In genomic region chr7:12757443-12757842, GRCh38 we compare ENCODE assay signal across 15 cellular contexts.
DNase-seq lines count a peak whose midpoint lies in the region; TF ChIP-seq lines count a peak whose summit lies in the region.
"Had no signal": no experiment of that assay in that cellular context is flagged by ENCODE, and none has a peak within 500 bp of the region (broad histone marks: within the 10 kb centered on the region; RNA-seq: fewer than 3 reads in every experiment).

No MANE protein-coding gene starts in this region.

- H3K79me2 ChIP-seq in SK-N-SH (ENCODE audit: insufficient read depth) = no peaks in the 10 kb centered on the region

- TF ChIP-seq CTCF in SK-N-SH (IDR thresholded peaks at IDR 0.05) = no peak
- TF ChIP-seq CTCF in fibroblast of mammary gland (conservative IDR thresholded peaks at IDR 0.05; ENCODE audit: control insufficient read depth, insufficient read depth, low read depth, low read length) = no peak

- TF ChIP-seq EP300 in SK-N-SH (IDR thresholded peaks at IDR 0.05; ENCODE audit: borderline replicate concordance in 1 of 2, low read depth in 1 of 2, low read length in 1 of 2) = no peak

- H4K20me1 ChIP-seq in SK-N-SH (ENCODE audit: insufficient read depth) = no peaks in the 10 kb centered on the region

- H3K9me2 ChIP-seq in SK-N-SH = no peaks in the 10 kb centered on the region

- H3K36me3 ChIP-seq in SK-N-SH (replicated peaks in 1 of 2; ENCODE audit: control insufficient read depth in 1 of 2, insufficient read depth in 2 of 2, low read length in 1 of 2) = no peaks in the 10 kb centered on the region
- H3K36me3 ChIP-seq: esophagus muscularis mucosa, right atrium auricular region had no signal

- H3K9me3 ChIP-seq in SK-N-SH = no peaks in the 10 kb centered on the region
- H3K9me3 ChIP-seq: esophagus muscularis mucosa, right atrium auricular region had no signal

- CTCF ChIA-PET in SK-N-SH (lab: Yijun Ruan, JAX) = no interaction called here

- peaks cover 12% of the 10 kb centered on the region for H3F3A ChIP-seq in SK-N-SH (replicated peaks; ENCODE audit: insufficient read depth)

- TF ChIP-seq RAD21 in SK-N-SH (IDR thresholded peaks at IDR 0.05; ENCODE audit: low read length) = no peak

- peak overlapping the region in 1 of 2 experiments; percentile 46; a peak in 2 of 4 replicates for H3K27ac ChIP-seq in SK-N-SH (ENCODE audit: low read depth in 2 of 2, low read length in 1 of 2)
- H3K27ac ChIP-seq: esophagus muscularis mucosa, right atrium auricular region had no signal

- POLR2A ChIA-PET in SK-N-SH (lab: Yijun Ruan, JAX) = no interaction called here

- H3K4me2 ChIP-seq in SK-N-SH = no peak overlapping the region; the same call in 1 of the 2 replicates
- H3K4me2 ChIP-seq: GM23338 had no signal

- 0 out of 2 replicates have a peak overlapping the region, but pooled peaks have one; percentile 34 for H2AFZ ChIP-seq in SK-N-SH (ENCODE audit: low read depth)

- H3K4me1 ChIP-seq in SK-N-SH (ENCODE audit: control insufficient read depth in 1 of 2, insufficient read depth in 2 of 2, low read depth in 1 of 2, low read length in 1 of 2) = no peaks in the 10 kb centered on the region
- H3K4me1 ChIP-seq: right atrium auricular region had no signal

- no peak overlapping the region for H3K9ac ChIP-seq in SK-N-SH

- DNase-seq in GM04503 (ENCODE audit: low read depth) = peak; percentile 85
- DNase-seq in SK-N-SH = no peak
- DNase-seq in fibroblast of mammary gland (ENCODE audit: low read depth) = peak; percentile 91
- DNase-seq in skeletal muscle cell (ENCODE audit: low read depth) = peak; percentile 77
- no peak for DNase-seq in retina
- no peak for DNase-seq in COLO829 (ENCODE audit: low spot score)
- no peak for DNase-seq in hippocampal formation (lab: John Stamatoyannopoulos, UW)
- no peak for DNase-seq in anterior cingulate cortex (lab: John Stamatoyannopoulos, UW)
- DNase-seq: activated CD4-positive, alpha-beta T cell treated with anti-CD3 and anti-CD28 coated beads, Interleukin-2, amount 50 U/mL, for 4 hours; kidney; NCI-H510A treated with DMSO at 0.1 percent for 48 hours; T1000 had no signal

- no peak overlapping the region for H3K4me3 ChIP-seq in SK-N-SH (ENCODE audit: low read depth in 2 of 2, low read length in 1 of 2)
- H3K4me3 ChIP-seq in fibroblast of mammary gland (ENCODE audit: control insufficient read depth, low read depth, low read length) = no peak overlapping the region
- no peak overlapping the region for H3K4me3 ChIP-seq in skeletal muscle cell (ENCODE audit: low read depth, low read length)
- H3K4me3 ChIP-seq: esophagus muscularis mucosa, GM23338, right atrium auricular region had no signal

- WGBS in SK-N-SH (ENCODE audit: low lambda C conversion rate) = 7% methylated on average over 3 of the region's 3 CpGs

- H3K27me3 ChIP-seq in SK-N-SH (ENCODE audit: insufficient read depth) = no peaks in the 10 kb centered on the region
- H3K27me3 ChIP-seq: esophagus muscularis mucosa, right atrium auricular region had no signal

TF ChIP-seq in SK-N-SH, 30 proteins besides CTCF, POLR2A, EP300 and RAD21:
- TF ChIP-seq TCF12 (IDR thresholded peaks at IDR 0.05) = peak; percentile 57
- no peak for TF ChIP-seq MXI1 (IDR thresholded peaks at IDR 0.05; ENCODE audit: low read depth, low read length)
- no peak for TF ChIP-seq MAX (IDR thresholded peaks at IDR 0.05; ENCODE audit: low read depth)
- peak; percentile 75 for TF ChIP-seq FOSL2 (IDR thresholded peaks at IDR 0.05; ENCODE audit: borderline replicate concordance, low read depth)
- no peak for TF ChIP-seq USF1 (IDR thresholded peaks at IDR 0.05; ENCODE audit: borderline replicate concordance, low read depth)
- TF ChIP-seq TEAD4 (IDR thresholded peaks at IDR 0.05; ENCODE audit: borderline replicate concordance, insufficient read depth) = no peak
- no peak for TF ChIP-seq ZBTB33 (IDR thresholded peaks at IDR 0.05; ENCODE audit: borderline replicate concordance, low read depth)
- TF ChIP-seq SMC3 (IDR thresholded peaks at IDR 0.05; ENCODE audit: low read depth, low read length) = no peak
- TF ChIP-seq FOXM1 (IDR thresholded peaks at IDR 0.05; ENCODE audit: low read depth) = no peak
- no peak for TF ChIP-seq RCOR1 (IDR thresholded peaks at IDR 0.05; ENCODE audit: low read length)
- no peak for TF ChIP-seq REST (IDR thresholded peaks at IDR 0.05; ENCODE audit: low read depth, low read length)
- TF ChIP-seq NRF1 (IDR thresholded peaks at IDR 0.05; ENCODE audit: low read depth, low read length) = no peak
- peak; percentile 68 for TF ChIP-seq JUND (IDR thresholded peaks at IDR 0.05)
- TF ChIP-seq GATA2 (CRISPR knock-in tag; IDR thresholded peaks at IDR 0.05) = no peak
- no peak for TF ChIP-seq EZH2phosphoT487 (IDR thresholded peaks at IDR 0.05; ENCODE audit: borderline replicate concordance, low read depth)
- TF ChIP-seq PBX3 (IDR thresholded peaks at IDR 0.05) = peak; percentile 4; the same call in 1 of the 2 replicates

Comparison
In these comparisons a context has a peak if more than half of its experiments do, and no peak if none do; other contexts are left out.
1. DNase-seq: peak in GM04503 (single experiment), fibroblast of mammary gland (single experiment) and skeletal muscle cell (single experiment); none in SK-N-SH (single experiment), retina (single experiment), COLO829 (single experiment), hippocampal formation (0 of 2) and anterior cingulate cortex (0 of 58).